ENCODE assay signal across 9 cellular contexts in the genomic region with DNA sequence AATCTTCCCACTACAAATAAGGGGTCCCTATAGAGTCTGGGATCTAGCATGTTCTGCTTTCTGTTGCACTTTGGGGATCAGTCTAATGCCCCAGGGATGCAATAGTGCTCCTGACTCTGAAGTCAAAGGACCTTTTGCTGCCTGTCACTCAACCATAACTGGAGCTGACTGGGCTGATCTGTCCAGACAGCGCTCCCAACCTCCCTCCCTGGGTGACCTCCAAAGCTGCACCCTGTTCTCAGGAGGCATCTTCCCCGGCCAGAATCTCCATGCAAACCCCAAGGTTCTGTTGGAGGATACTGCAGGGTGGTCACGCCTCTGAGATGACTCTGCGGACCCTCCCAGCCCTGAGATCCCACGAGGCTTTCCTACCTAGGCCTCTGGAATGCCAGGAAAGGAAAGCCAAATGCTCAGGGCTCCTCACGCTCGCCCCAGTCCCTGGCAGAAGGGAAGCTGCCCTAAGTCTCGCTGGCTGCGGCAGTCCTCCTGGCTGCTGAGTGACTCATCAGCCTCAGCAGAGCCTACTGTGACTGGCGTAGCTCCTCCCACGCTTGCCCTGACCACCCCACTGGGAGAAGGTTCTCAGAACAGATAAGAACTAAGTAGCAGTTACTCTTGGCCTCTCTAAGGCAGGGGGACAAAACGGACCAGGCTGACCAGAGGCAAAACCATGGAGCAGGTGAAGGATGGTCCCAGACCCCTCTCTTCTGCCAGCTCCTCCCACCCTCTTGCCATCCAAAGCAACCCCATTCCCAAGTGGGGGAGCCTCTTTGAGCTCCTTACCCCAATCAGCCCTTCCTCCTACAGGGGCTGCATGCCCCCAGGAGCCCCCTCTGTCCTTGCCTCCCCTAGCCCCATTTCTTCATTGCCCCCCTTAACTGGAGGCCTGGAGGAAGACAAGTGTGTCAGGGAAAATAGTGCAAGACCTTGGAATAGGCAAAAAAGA.
A peak's percentile ranks its signal among the peaks of the same experiment; 100 is the strongest.
DNase-seq lines count a peak whose midpoint lies in the region; ATAC-seq, FAIRE-seq and TF ChIP-seq lines count a peak whose summit lies in the region.
"Had no signal": no experiment of that assay in that cellular context is flagged by ENCODE, and none has a peak within 500 bp of the region (broad histone marks: within the 10 kb centered on the region; RNA-seq: fewer than 3 reads in every experiment).

No MANE protein-coding gene starts in this region.

- peak overlapping the region in 1 of 3 experiments; percentile 24 for H3K4me3 ChIP-seq in keratinocyte (ENCODE audit: control insufficient read depth in 2 of 3, extremely low read depth in 1 of 3, insufficient read depth in 2 of 3, low read depth in 1 of 3, low read length in 3 of 3)
- H3K4me3 ChIP-seq in OCI-LY7 (ENCODE audit: low read depth, low read length, poor library complexity, severe bottlenecking): no peak overlapping the region

- H3K9me2 ChIP-seq in OCI-LY7 (ENCODE audit: insufficient read depth, low read length): no peaks in the 10 kb centered on the region

- ATAC-seq in HG02610 (IDR thresholded peaks at IDR 0.05; ENCODE audit: unreplicated experiment) (peak; percentile 48), HG03354 (IDR thresholded peaks at IDR 0.05; ENCODE audit: poor library complexity, severe bottlenecking, unreplicated experiment) (no peak)

- H3K27ac ChIP-seq in keratinocyte (ENCODE audit: control insufficient read depth, insufficient read depth, low read length): no peak overlapping the region
- no peak overlapping the region for H3K27ac ChIP-seq in OCI-LY7 (ENCODE audit: low read depth, low read length, poor library complexity, severe bottlenecking)

- H3K27me3 ChIP-seq in keratinocyte (ENCODE audit: control insufficient read depth, extremely low read depth, insufficient read depth, low read length): peaks cover 7% of the 10 kb centered on the region

- H3K9ac ChIP-seq in keratinocyte (ENCODE audit: control insufficient read depth, extremely low read depth, insufficient read depth, low read length): no peak overlapping the region

- CTCF ChIA-PET in OCI-LY7 (lab: Charles Lee; ENCODE audit: unreplicated experiment): no interaction called here

- H3K4me2 ChIP-seq in keratinocyte (ENCODE audit: control insufficient read depth, extremely low read depth, insufficient read depth, low read depth, low read length): peak overlapping the region; percentile 43
- H3K4me2 ChIP-seq in OCI-LY7 (ENCODE audit: low read length): no peak overlapping the region

- dilution Hi-C loops in keratinocyte (cut with MboI; ENCODE audit: extremely low pct_ligation_motif_present, low sequenced_read_pairs): no loop called here

- no peak for TF ChIP-seq CTCF in keratinocyte (optimal IDR thresholded peaks at IDR 0.05 in 1 of 3, IDR thresholded peaks at IDR 0.05 in 1 of 3, conservative IDR thresholded peaks at IDR 0.05 in 1 of 3; ENCODE audit: extremely low read depth in 1 of 3, insufficient read depth in 2 of 3, low read length in 3 of 3)
- TF ChIP-seq CTCF in OCI-LY7 (conservative IDR thresholded peaks at IDR 0.05; ENCODE audit: low read length): no peak

- H4K20me1 ChIP-seq in keratinocyte (ENCODE audit: control insufficient read depth, extremely low read depth, insufficient read depth, low read length): no peaks in the 10 kb centered on the region
- no peaks in the 10 kb centered on the region for H4K20me1 ChIP-seq in OCI-LY7 (ENCODE audit: insufficient read depth, low read length)

- POLR2A ChIA-PET in OCI-LY7 (lab: Charles Lee): interaction anchor here (0.9 kb wide), 1 partner anchor 34 kb away, joined by 4 read pairs; no protein-coding TSS in a partner anchor

- DNase-seq in AG20443 (ENCODE audit: low spot score): peak; percentile 94
- peak in 4 of 5 donors; percentile 14 to 59 (median 28) for DNase-seq in T-helper 1 cell
- peak; percentile 91 for DNase-seq in amniotic epithelial cell (ENCODE audit: low read depth)
- DNase-seq in keratinocyte (ENCODE audit: low read depth, low spot score): no peak
- peak; percentile 55 to 69 (median 67) for DNase-seq in stimulated activated CD4-positive, alpha-beta T cell treated with anti-CD3 and anti-CD28 coated beads, TNF-alpha, amount 100 ng/mL, for 48 hours (ENCODE audit: low read depth in 3 of 3)
- no peak for DNase-seq in OCI-LY7 (ENCODE audit: low spot score)

- H3K4me1 ChIP-seq in keratinocyte (ENCODE audit: control insufficient read depth, extremely low read depth, insufficient read depth, low read length) (peaks cover 4% of the 10 kb centered on the region), OCI-LY7 (ENCODE audit: insufficient read depth, low read length, poor library complexity, severe bottlenecking) (no peaks in the 10 kb centered on the region)

- intact Hi-C loops in OCI-LY7 (cut with micrococcal nuclease; ENCODE audit: unreplicated experiment): no loop called here

- H3K9me3 ChIP-seq in keratinocyte (ENCODE audit: control insufficient read depth, low read depth, low read length) (peaks cover 3% of the 10 kb centered on the region), OCI-LY7 (ENCODE audit: low read length) (no peaks in the 10 kb centered on the region)

- H2AFZ ChIP-seq in keratinocyte (ENCODE audit: control insufficient read depth, low read length): peak overlapping the region; percentile 17
- H2AFZ ChIP-seq in OCI-LY7 (ENCODE audit: low read length): no peak overlapping the region

- H3K36me3 ChIP-seq in keratinocyte (ENCODE audit: control insufficient read depth in 2 of 2, extremely low read depth in 1 of 2, insufficient read depth in 2 of 2, low read length in 2 of 2) (no peaks in the 10 kb centered on the region), OCI-LY7 (ENCODE audit: insufficient read depth, low read length) (no peaks in the 10 kb centered on the region)

- H3K9me1 ChIP-seq in keratinocyte (ENCODE audit: control insufficient read depth, extremely low read depth, insufficient read depth, low read length): no peaks in the 10 kb centered on the region

- no TSS peak for BruUV-seq in OCI-LY7 (replicated peaks; lab: Mats Ljungman, UMichigan)

- H3K79me2 ChIP-seq in keratinocyte (ENCODE audit: control insufficient read depth, insufficient read depth, low read length) (no peaks in the 10 kb centered on the region), OCI-LY7 (ENCODE audit: insufficient read depth, low read depth, low read length) (no peaks in the 10 kb centered on the region)

- peak; percentile 59 for FAIRE-seq in keratinocyte (lab: Jason Lieb, UNC)
- FAIRE-seq: frontal cortex had no signal

Comparison
In these comparisons a context has a peak if more than half of its experiments do, and no peak if none do; other contexts are left out.
1. DNase-seq: peak in AG20443 (single experiment), T-helper 1 cell (4 of 5), amniotic epithelial cell (single experiment) and stimulated activated CD4-positive, alpha-beta T cell treated with anti-CD3 and anti-CD28 coated beads, TNF-alpha, amount 100 ng/mL, for 48 hours (3 of 3); none in keratinocyte (single experiment) and OCI-LY7 (single experiment).